Comparison of ENCODE assay signal across 10 cellular contexts in genomic region chr5:29672678-29673077, GRCh38.
"Had no signal": no experiment of that assay in that cellular context is flagged by ENCODE, and none has a peak within 500 bp of the region (broad histone marks: within the 10 kb centered on the region; RNA-seq: fewer than 3 reads in every experiment).

No MANE protein-coding gene starts in this region.

- H3K4me3 ChIP-seq: GM23248, HAP-1 had no signal

- H3K9me3 ChIP-seq: HAP-1 had no signal

- H3K27ac ChIP-seq: GM23248, HL-60, KMS-11 had no signal

- ATAC-seq: HCT116, HepG2 had no signal

- H3K4me1 ChIP-seq: HAP-1 had no signal

- FAIRE-seq: HepG2 had no signal

- H3K36me3 ChIP-seq: HAP-1 had no signal

- DNase-seq: GM23248, GOT3, H7, HFFc6, KBM-7 had no signal

- H2AFZ ChIP-seq: GM23248 had no signal

- H3K4me2 ChIP-seq: KMS-11 had no signal

- H3K9ac ChIP-seq: GM23248, KMS-11 had no signal
